ENCODE assay signal across 8 cellular contexts in genomic region chr6:89412071-89413005, GRCh38. TPM values are rescaled to one million over a fixed set of nuclear protein-coding genes. Genes with fewer than 3 reads are reported as not detected.
DNase-seq lines count a peak whose midpoint lies in the region; ATAC-seq and TF ChIP-seq lines count a peak whose summit lies in the region.

Gene RRAGD (minus strand): TSS chr6:89412273. CDS start chr6:89411993, 280 bp downstream.

- peak within 1 kb of the TSS; percentile 67 for H3K4me3 ChIP-seq in HUES64 (ENCODE audit: low read length)

- H3K4me1 Mint-ChIP-seq in glutamatergic neuron (ENCODE audit: low read depth, unreplicated experiment), result peaks cover 15% of the 10 kb centered on the region
- H3K4me1 Mint-ChIP-seq in osteocyte (ENCODE audit: unreplicated experiment), result peaks cover 10% of the 10 kb centered on the region

- no peaks in the 10 kb centered on the region for H3K9me3 ChIP-seq in HUES64 (ENCODE audit: insufficient read depth, low read depth, low read length)

- peaks cover 36% of the 10 kb centered on the region for H3K4me1 ChIP-seq in HUES64 (ENCODE audit: insufficient read depth, low read length)

- H3K27ac Mint-ChIP-seq in glutamatergic neuron (ENCODE audit: unreplicated experiment) (peak within 1 kb of the TSS; percentile 77), osteocyte (ENCODE audit: unreplicated experiment) (peak within 1 kb of the TSS; percentile 41)

- peak within 1 kb of the TSS; percentile 42 for H3K9ac ChIP-seq in HUES64 (ENCODE audit: low read depth, low read length)

- H3K27me3 ChIP-seq in HUES64 (ENCODE audit: insufficient read depth, low read length), result peaks cover 62% of the 10 kb centered on the region

- peaks cover 4% of the 10 kb centered on the region for H3K27me3 Mint-ChIP-seq in glutamatergic neuron (ENCODE audit: unreplicated experiment)
- H3K27me3 Mint-ChIP-seq in osteocyte (ENCODE audit: unreplicated experiment), result peaks cover 74% of the 10 kb centered on the region

- 2% methylated on average over 75 of the region's 85 CpGs for WGBS in HUES64

- ATAC-seq in GM21390 (IDR thresholded peaks at IDR 0.05; ENCODE audit: unreplicated experiment), result peak; percentile 65

- H3K36me3 Mint-ChIP-seq in glutamatergic neuron (ENCODE audit: unreplicated experiment) (no peaks in the 10 kb centered on the region), osteocyte (ENCODE audit: unreplicated experiment) (no peaks in the 10 kb centered on the region)

- H3K4me3 Mint-ChIP-seq in glutamatergic neuron (ENCODE audit: unreplicated experiment) (peak within 1 kb of the TSS; percentile 89), osteocyte (ENCODE audit: unreplicated experiment) (peak within 1 kb of the TSS; percentile 85)

- H3K27ac ChIP-seq in HUES64 (ENCODE audit: low read depth, low read length), result peak within 1 kb of the TSS; percentile 35; the same call in 1 of the 2 replicates

- TF ChIP-seq CTCF in glutamatergic neuron (IDR thresholded peaks at IDR 0.05; ENCODE audit: partially characterized antibody, unreplicated experiment) (no peak), osteocyte (IDR thresholded peaks at IDR 0.05) (no peak)

- H3K9me3 Mint-ChIP-seq in glutamatergic neuron (ENCODE audit: unreplicated experiment), result peaks cover 6% of the 10 kb centered on the region
- no peaks in the 10 kb centered on the region for H3K9me3 Mint-ChIP-seq in osteocyte (ENCODE audit: unreplicated experiment)

- no peaks in the 10 kb centered on the region for H3K36me3 ChIP-seq in HUES64 (ENCODE audit: insufficient read depth, low read length)

- DNase-seq in D341Med (ENCODE audit: low spot score) (peak; percentile 93), RPMI8226 (peak; percentile 57), glutamatergic neuron (peak; percentile 74), osteocyte (ENCODE audit: extremely low spot score, unreplicated experiment) (peak; percentile 84), ureter (ENCODE audit: low spot score) (peak; percentile 80)
- DNase-seq in activated naive CD4-positive, alpha-beta T cell treated with Interleukin-2 at 50 U/mL for 16 hours, result peak; percentile 60

RNA-seq across cellular contexts. Expression of gene RRAGD, which starts in this region (rescaled TPM):
- 9.9 TPM for polyA plus RNA-seq in HUES64 (2013, experiment 1 of 2)
- polyA plus RNA-seq in HUES64 (2013, experiment 2 of 2), result 10.5 TPM
- total RNA-seq in glutamatergic neuron (ENCODE audit: unreplicated experiment) (14.7 TPM), osteocyte (4.5 TPM in 2 replicates), ureter (14.6 TPM)

Comparison
In these comparisons a context has a peak if more than half of its experiments do, and no peak if none do; other contexts are left out.
1. Peak in every context shown above with its lines: DNase-seq, ATAC-seq, H3K4me3 ChIP-seq and H3K27ac ChIP-seq.